In the genomic region with DNA sequence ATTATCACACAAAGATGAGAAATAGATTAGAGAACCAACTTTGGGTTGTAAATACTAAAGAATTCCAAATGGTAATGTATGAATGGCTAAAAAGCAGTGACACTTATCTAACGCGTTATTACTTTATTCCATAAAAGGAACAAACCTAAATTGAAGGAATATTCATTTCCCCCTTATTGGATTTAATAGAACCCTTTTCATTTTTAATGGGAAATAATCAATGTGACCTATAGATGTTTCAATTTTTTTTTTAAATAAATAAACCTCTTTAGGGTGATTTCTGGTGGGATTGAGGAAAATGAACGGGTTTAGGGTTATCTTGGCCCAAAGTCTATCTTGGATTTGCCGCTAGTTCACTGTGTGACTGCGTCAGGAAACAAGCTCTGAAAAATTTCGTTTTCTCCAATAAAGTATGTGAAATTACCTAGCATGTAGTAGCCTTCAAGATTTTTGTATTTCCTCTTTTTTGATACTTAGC, we compare ENCODE assay signal across 8 cellular contexts. TPM values are rescaled to one million over a fixed set of nuclear protein-coding genes. Genes with fewer than 3 reads are reported as not detected.
DNase-seq lines count a peak whose midpoint lies in the region; ATAC-seq and TF ChIP-seq lines count a peak whose summit lies in the region.

No MANE protein-coding gene starts in this region.

- H3K36me3 Mint-ChIP-seq in activated CD8-positive, alpha-beta memory T cell treated with anti-CD3 and anti-CD28 coated beads, Interleukin-2, amount 10 ng/mL, durations not matched to agents 7 days and 5 days, result peaks cover 12% of the 10 kb centered on the region
- peaks cover 11% of the 10 kb centered on the region for H3K36me3 Mint-ChIP-seq in activated naive CD8-positive, alpha-beta T cell treated with anti-CD3 and anti-CD28 coated beads, Interleukin-2, amount 50 U/mL, for 24 hours (ENCODE audit: low read depth)

- H3K27ac Mint-ChIP-seq in activated CD8-positive, alpha-beta memory T cell treated with anti-CD3 and anti-CD28 coated beads, Interleukin-2, amount 10 ng/mL, durations not matched to agents 7 days and 5 days, result peak overlapping the region; percentile 97
- H3K27ac Mint-ChIP-seq in activated naive CD8-positive, alpha-beta T cell treated with anti-CD3 and anti-CD28 coated beads, Interleukin-2, amount 50 U/mL, for 24 hours, result peak overlapping the region; percentile 97

- no peak for TF ChIP-seq POLR2A in thyroid gland (IDR thresholded peaks at IDR 0.05)

- H3K4me3 ChIP-seq in left lung (peak overlapping the region; percentile 60 to 73), thyroid gland (replicated peaks in 1 of 3) (peak overlapping the region in 2 of 3 donors; percentile 57 to 76)

- peaks cover 24% of the 10 kb centered on the region for H3K4me1 Mint-ChIP-seq in activated CD8-positive, alpha-beta memory T cell treated with anti-CD3 and anti-CD28 coated beads, Interleukin-2, amount 10 ng/mL, durations not matched to agents 7 days and 5 days
- H3K4me1 Mint-ChIP-seq in activated naive CD8-positive, alpha-beta T cell treated with anti-CD3 and anti-CD28 coated beads, Interleukin-2, amount 50 U/mL, for 24 hours, result peaks cover 32% of the 10 kb centered on the region

- peak overlapping the region; percentile 97 for H3K4me3 Mint-ChIP-seq in activated CD8-positive, alpha-beta memory T cell treated with anti-CD3 and anti-CD28 coated beads, Interleukin-2, amount 10 ng/mL, durations not matched to agents 7 days and 5 days
- H3K4me3 Mint-ChIP-seq in activated naive CD8-positive, alpha-beta T cell treated with anti-CD3 and anti-CD28 coated beads, Interleukin-2, amount 50 U/mL, for 24 hours, result peak overlapping the region; percentile 93

- WGBS in thyroid gland, 2 donors, result 1 to 3% methylated on average over 6 of the region's 6 CpGs

- intact Hi-C loops in left lung (cut with DNase I), result no loop called here
- intact Hi-C loops in thyroid gland (cut with DNase I), result no loop called here

- H3K9me3 Mint-ChIP-seq in activated CD8-positive, alpha-beta memory T cell treated with anti-CD3 and anti-CD28 coated beads, Interleukin-2, amount 10 ng/mL, durations not matched to agents 7 days and 5 days (ENCODE audit: low read depth), result no peaks in the 10 kb centered on the region
- H3K9me3 Mint-ChIP-seq in activated naive CD8-positive, alpha-beta T cell treated with anti-CD3 and anti-CD28 coated beads, Interleukin-2, amount 50 U/mL, for 24 hours, result no peaks in the 10 kb centered on the region

- no peaks in the 10 kb centered on the region for H3K27me3 Mint-ChIP-seq in activated CD8-positive, alpha-beta memory T cell treated with anti-CD3 and anti-CD28 coated beads, Interleukin-2, amount 10 ng/mL, durations not matched to agents 7 days and 5 days
- H3K27me3 Mint-ChIP-seq in activated naive CD8-positive, alpha-beta T cell treated with anti-CD3 and anti-CD28 coated beads, Interleukin-2, amount 50 U/mL, for 24 hours, result no peaks in the 10 kb centered on the region

- DNase-seq in activated CD8-positive, alpha-beta memory T cell treated with anti-CD3 and anti-CD28 coated beads, Interleukin-2, amount 10 ng/mL, durations not matched to agents 7 days and 5 days, result no peak
- no peak for DNase-seq in activated CD8-positive, alpha-beta memory T cell treated with anti-CD3 and anti-CD28 coated beads, Interleukin-2, amount 50 U/mL, for 48 hours
- no peak for DNase-seq in activated naive CD8-positive, alpha-beta T cell treated with anti-CD3 and anti-CD28 coated beads, Interleukin-2, amount 50 U/mL, for 24 hours
- no peak for DNase-seq in left lung
- DNase-seq in thyroid gland, result no peak
- no peak for DNase-seq in SHP77 treated with DMSO at 0.1 percent for 48 hours (lab: John Stamatoyannopoulos, UW)
- DNase-seq in NCI-H2171 (lab: John Stamatoyannopoulos, UW), result no peak

- ATAC-seq in activated CD8-positive, alpha-beta memory T cell treated with anti-CD3 and anti-CD28 coated beads, Interleukin-2, amount 10 ng/mL, durations not matched to agents 7 days and 5 days, result no peak
- ATAC-seq in activated naive CD8-positive, alpha-beta T cell treated with anti-CD3 and anti-CD28 coated beads, Interleukin-2, amount 50 U/mL, for 24 hours, result no peak
- ATAC-seq in left lung (no peak), GM21737 (IDR thresholded peaks at IDR 0.05; ENCODE audit: unreplicated experiment) (no peak)

- TF ChIP-seq CTCF in left lung (IDR thresholded peaks at IDR 0.05) (no peak), thyroid gland (IDR thresholded peaks at IDR 0.05) (no peak)

- H3K9me3 ChIP-seq in left lung (no peaks in the 10 kb centered on the region), thyroid gland (no peaks in the 10 kb centered on the region)

- H3K27ac ChIP-seq in left lung (peak overlapping the region; percentile 97 to 98), thyroid gland (peak overlapping the region; percentile 94 to 97 (median 94))

- H3K27me3 ChIP-seq in left lung (no peaks in the 10 kb centered on the region), thyroid gland (no peaks in the 10 kb centered on the region)

- H3K4me1 ChIP-seq in left lung (peaks cover 3 to 29% of the 10 kb centered on the region in 2 donors), thyroid gland (peaks cover 7 to 19% of the 10 kb centered on the region in 2 donors)

- H3K36me3 ChIP-seq in left lung (no peaks in the 10 kb centered on the region), thyroid gland (no peaks in the 10 kb centered on the region)

- CTCF ChIA-PET in activated CD8-positive, alpha-beta memory T cell treated with anti-CD3 and anti-CD28 coated beads, Interleukin-2, amount 10 ng/mL, durations not matched to agents 7 days and 5 days (lab: Charles Lee), result interaction anchor here (1.1 to 2.9 kb wide), 4 partner anchors 10 to 89 kb away, joined by 4 to 28 read pairs (median 12); partner anchors contain the start of gene YME1L1

RNA-seq across cellular contexts. Expression of gene ACBD5, which starts 1.9 kb away (rescaled TPM):
- 10 to 100 TPM; 24.2 to 24.5 TPM for total RNA-seq in activated CD8-positive, alpha-beta memory T cell treated with anti-CD3 and anti-CD28 coated beads, Interleukin-2, amount 10 ng/mL, durations not matched to agents 7 days and 5 days
- 10 to 100 TPM; 25.6 to 26.3 TPM for total RNA-seq in left lung
- 10 to 100 TPM; 36.5 to 43.5 (median 41.2) TPM for total RNA-seq in thyroid gland
